Comparison of ENCODE assay signal across 8 cellular contexts in genomic region chr20:973785-974194, GRCh38. TPM values are rescaled to one million over a fixed set of nuclear protein-coding genes. Genes with fewer than 3 reads are reported as not detected.
A peak's percentile ranks its signal among the peaks of the same experiment; 100 is the strongest.
DNase-seq lines count a peak whose midpoint lies in the region.

No MANE protein-coding gene starts in this region.

- H3K4me3 Mint-ChIP-seq in activated T-helper 2 cell treated with anti-CD3 and anti-CD28 coated beads, Interferon-gamma antibody, Interleukin-2, Interleukin-4, amounts not matched to agents 10 μg/mL and 5 μg/mL and 100 μg/mL, durations not matched to agents 14 hours and 24 hours and 36 hours (ENCODE audit: low read depth) = no peak overlapping the region

- DNase-seq in Caki2 (ENCODE audit: low read depth) = peak; percentile 52
- peak; percentile 47 for DNase-seq in GM19238 (ENCODE audit: insufficient read length, low spot score)
- peak; percentile 54 for DNase-seq in NCI-H1092 treated with DMSO at 0.1 percent for 48 hours (lab: John Stamatoyannopoulos, UW)
- DNase-seq in activated T-helper 2 cell treated with anti-CD3 and anti-CD28 coated beads, Interferon-gamma antibody, Interleukin-2, Interleukin-4, amounts not matched to agents 10 μg/mL and 5 μg/mL and 100 μg/mL, durations not matched to agents 14 hours and 24 hours and 36 hours (ENCODE audit: low spot score) = peak; percentile 19
- DNase-seq in kidney glomerular epithelial cell (lab: John Stamatoyannopoulos, UW) = peak; percentile 19
- no peak for DNase-seq in OCI-M2 (lab: John Stamatoyannopoulos, UW; ENCODE audit: unreplicated experiment)
- no peak for DNase-seq in mesenteric fat pad (ENCODE audit: low spot score)
- no peak for DNase-seq in occipital lobe (lab: John Stamatoyannopoulos, UW)

- H3K36me3 Mint-ChIP-seq in activated T-helper 2 cell treated with anti-CD3 and anti-CD28 coated beads, Interferon-gamma antibody, Interleukin-2, Interleukin-4, amounts not matched to agents 10 μg/mL and 5 μg/mL and 100 μg/mL, durations not matched to agents 14 hours and 24 hours and 36 hours (ENCODE audit: low read depth) = no peaks in the 10 kb centered on the region

- no peak overlapping the region for H3K27ac Mint-ChIP-seq in activated T-helper 2 cell treated with anti-CD3 and anti-CD28 coated beads, Interferon-gamma antibody, Interleukin-2, Interleukin-4, amounts not matched to agents 10 μg/mL and 5 μg/mL and 100 μg/mL, durations not matched to agents 14 hours and 24 hours and 36 hours

- H3K27me3 Mint-ChIP-seq in activated T-helper 2 cell treated with anti-CD3 and anti-CD28 coated beads, Interferon-gamma antibody, Interleukin-2, Interleukin-4, amounts not matched to agents 10 μg/mL and 5 μg/mL and 100 μg/mL, durations not matched to agents 14 hours and 24 hours and 36 hours (ENCODE audit: low read depth) = peaks cover 1% of the 10 kb centered on the region

- H3K9me3 Mint-ChIP-seq in activated T-helper 2 cell treated with anti-CD3 and anti-CD28 coated beads, Interferon-gamma antibody, Interleukin-2, Interleukin-4, amounts not matched to agents 10 μg/mL and 5 μg/mL and 100 μg/mL, durations not matched to agents 14 hours and 24 hours and 36 hours = no peaks in the 10 kb centered on the region

- in situ Hi-C loops in Caki2 (cut with HindIII; ENCODE audit: low pct_unique_long_range_greater_than_20kb, low sequenced_read_pairs) = no loop called here

- intact Hi-C loops in activated T-helper 2 cell treated with anti-CD3 and anti-CD28 coated beads, Interferon-gamma antibody, Interleukin-2, Interleukin-4, amounts not matched to agents 10 μg/mL and 5 μg/mL and 100 μg/mL, durations not matched to agents 14 hours and 24 hours and 36 hours (cut with micrococcal nuclease) = loop anchor here (5.0 to 10.0 kb wide), 2 partner anchors 156 to 241 kb away; no protein-coding TSS in a partner anchor

- H3K4me1 Mint-ChIP-seq in activated T-helper 2 cell treated with anti-CD3 and anti-CD28 coated beads, Interferon-gamma antibody, Interleukin-2, Interleukin-4, amounts not matched to agents 10 μg/mL and 5 μg/mL and 100 μg/mL, durations not matched to agents 14 hours and 24 hours and 36 hours (ENCODE audit: low read depth) = peaks cover 3% of the 10 kb centered on the region

RNA-seq across cellular contexts. Expression of gene RSPO4, which starts 28.3 kb away (rescaled TPM):
- total RNA-seq in Caki2 (2014; rRNA removed; shearing (Covaris generic); ENCODE audit: low replicate concordance) = not detected in 2 replicates
- total RNA-seq in activated T-helper 2 cell treated with anti-CD3 and anti-CD28 coated beads, Interferon-gamma antibody, Interleukin-2, Interleukin-4, amounts not matched to agents 10 μg/mL and 5 μg/mL and 100 μg/mL, durations not matched to agents 14 hours and 24 hours and 36 hours = not detected in 2 replicates
- total RNA-seq in mesenteric fat pad = not detected
- not detected for total RNA-seq in occipital lobe

RNA-seq across cellular contexts. Expression of gene ANGPT4, which starts 57.7 kb away (rescaled TPM):
- 0.09 TPM in 1 of 2 replicates, not detected in the other for total RNA-seq in Caki2 (2014; rRNA removed; shearing (Covaris generic); ENCODE audit: low replicate concordance)
- not detected in 2 replicates for total RNA-seq in activated T-helper 2 cell treated with anti-CD3 and anti-CD28 coated beads, Interferon-gamma antibody, Interleukin-2, Interleukin-4, amounts not matched to agents 10 μg/mL and 5 μg/mL and 100 μg/mL, durations not matched to agents 14 hours and 24 hours and 36 hours
- total RNA-seq in mesenteric fat pad (0.42 TPM), occipital lobe (not detected)

Comparison
In these comparisons a context has a peak if more than half of its experiments do, and no peak if none do; other contexts are left out.
1. DNase-seq: peak in Caki2 (single experiment), GM19238 (single experiment), NCI-H1092 treated with DMSO at 0.1 percent for 48 hours (single experiment), activated T-helper 2 cell treated with anti-CD3 and anti-CD28 coated beads, Interferon-gamma antibody, Interleukin-2, Interleukin-4, amounts not matched to agents 10 μg/mL and 5 μg/mL and 100 μg/mL, durations not matched to agents 14 hours and 24 hours and 36 hours (single experiment) and kidney glomerular epithelial cell (single experiment); none in OCI-M2 (single experiment), mesenteric fat pad (single experiment) and occipital lobe (single experiment).